8 cellular contexts compared by ENCODE assay signal in genomic region chr19:10566658-10567410, GRCh38. TPM values are rescaled to one million over a fixed set of nuclear protein-coding genes. Genes with fewer than 3 reads are reported as not detected.
DNase-seq lines count a peak whose midpoint lies in the region; ATAC-seq and TF ChIP-seq lines count a peak whose summit lies in the region.

No MANE protein-coding gene starts in this region.

- H2AK5ac ChIP-seq in mesendoderm (ENCODE audit: low read length): no peak overlapping the region

- H2BK15ac ChIP-seq in mesendoderm (replicated peaks; ENCODE audit: low read depth): no peak overlapping the region

- H3K79me1 ChIP-seq in mesendoderm (ENCODE audit: low read length): peaks cover 3% of the 10 kb centered on the region

- H3K4ac ChIP-seq in mesendoderm (ENCODE audit: low read depth, low read length): no peak overlapping the region

- H3K4me1 ChIP-seq in PC-3 (ENCODE audit: insufficient read depth, low read length): peaks cover 32% of the 10 kb centered on the region
- H3K4me1 ChIP-seq in thyroid gland: peaks cover 23 to 35% of the 10 kb centered on the region in 2 donors
- H3K4me1 ChIP-seq in mesendoderm (ENCODE audit: control insufficient read depth, low read depth, low read length): peaks cover 2% of the 10 kb centered on the region

- H3K4me3 Mint-ChIP-seq in mesothelial cell of epicardium: peak overlapping the region; percentile 87

- H3K36me3 ChIP-seq in PC-3 (ENCODE audit: low read depth, low read length): 0 out of 2 replicates have a peak, but pooled peaks cover under 1% of the 10 kb centered on the region
- H3K36me3 ChIP-seq in thyroid gland: no peaks in the 10 kb centered on the region
- no peaks in the 10 kb centered on the region for H3K36me3 ChIP-seq in mesendoderm (ENCODE audit: control insufficient read depth, insufficient read depth, low read length)

- H3K56ac ChIP-seq in mesendoderm (ENCODE audit: low read length): no peak overlapping the region

- H3K36me3 Mint-ChIP-seq in mesothelial cell of epicardium: no peaks in the 10 kb centered on the region

- no peaks in the 10 kb centered on the region for H3K27me3 ChIP-seq in PC-3 (ENCODE audit: low read length)
- no peaks in the 10 kb centered on the region for H3K27me3 ChIP-seq in thyroid gland
- no peaks in the 10 kb centered on the region for H3K27me3 ChIP-seq in mesendoderm (ENCODE audit: insufficient read depth, low read length, poor library complexity)

- no peak overlapping the region for H4K8ac ChIP-seq in mesendoderm (ENCODE audit: low read depth, low read length)

- H3F3A ChIP-seq in PC-3 (ENCODE audit: low read length, unreplicated experiment): no peaks in the 10 kb centered on the region

- H4K20me1 ChIP-seq in PC-3 (ENCODE audit: low read length): no peaks in the 10 kb centered on the region

- H3K79me2 ChIP-seq in PC-3 (ENCODE audit: low read length): peaks cover 29% of the 10 kb centered on the region
- peaks cover 3% of the 10 kb centered on the region for H3K79me2 ChIP-seq in mesendoderm (ENCODE audit: control insufficient read depth, insufficient read depth, low read length)

- H3K18ac ChIP-seq in mesendoderm (ENCODE audit: low read length): no peak overlapping the region

- no peaks in the 10 kb centered on the region for H3K9me3 ChIP-seq in PC-3 (ENCODE audit: low read length)
- H3K9me3 ChIP-seq in thyroid gland: no peaks in the 10 kb centered on the region

- TF ChIP-seq CTCF in PC-3 (conservative IDR thresholded peaks at IDR 0.05; ENCODE audit: low read depth, low read length) (no peak), mesothelial cell of epicardium (IDR thresholded peaks at IDR 0.05; ENCODE audit: unreplicated experiment) (no peak), thyroid gland (IDR thresholded peaks at IDR 0.05) (no peak)

- 50 to 64% (median 53%) methylated on average over 19 of the region's 19 CpGs for WGBS in adipose tissue, 3 donors
- WGBS in thyroid gland, 2 donors: 66 to 77% methylated on average over 15 to 16 of the region's 19 CpGs
- no CpG with 5 or more reads among the region's 19 CpGs for WGBS in mesendoderm (ENCODE audit: extremely low coverage, insufficient coverage, low lambda C conversion rate)

- H3K4me3 ChIP-seq in PC-3 (ENCODE audit: low read length): peak overlapping the region; percentile 79; the same call in 1 of the 2 replicates
- no peak overlapping the region for H3K4me3 ChIP-seq in thyroid gland (replicated peaks in 1 of 3)
- no peak overlapping the region for H3K4me3 ChIP-seq in mesendoderm (ENCODE audit: low read length)

- H3K4me2 ChIP-seq in PC-3 (ENCODE audit: low read length) (peak overlapping the region; percentile 96), mesendoderm (ENCODE audit: low read length) (no peak overlapping the region)

- BruUV-seq in PC-3 (replicated peaks; lab: Mats Ljungman, UMichigan): no TSS peak

- TF ChIP-seq POLR2A in GM19193 (IDR thresholded peaks at IDR 0.05; ENCODE audit: extremely low read depth, insufficient read depth, insufficient read length): peak; percentile 46
- no peak for TF ChIP-seq POLR2A in thyroid gland (IDR thresholded peaks at IDR 0.05)

- H3K27ac ChIP-seq in PC-3 (ENCODE audit: low read length): no peak overlapping the region
- peak overlapping the region; percentile 66 for H3K27ac ChIP-seq in adipose tissue (ENCODE audit: low read depth, low read length)
- peak overlapping the region; percentile 28 to 89 (median 69) for H3K27ac ChIP-seq in thyroid gland
- H3K27ac ChIP-seq in mesendoderm (ENCODE audit: low read depth, low read length): no peak overlapping the region

- H3K23ac ChIP-seq in mesendoderm (ENCODE audit: low read length): no peak overlapping the region

- no peaks in the 10 kb centered on the region for H3K9me3 Mint-ChIP-seq in mesothelial cell of epicardium

- no peak for ATAC-seq in PC-3
- ATAC-seq in HG02759 (IDR thresholded peaks at IDR 0.05; ENCODE audit: unreplicated experiment): no peak

- H4K5ac ChIP-seq in mesendoderm (ENCODE audit: low read length): no peak overlapping the region

- no peaks in the 10 kb centered on the region for H3K27me3 Mint-ChIP-seq in mesothelial cell of epicardium (ENCODE audit: low read depth)

- peak overlapping the region; percentile 54 for H3K27ac Mint-ChIP-seq in mesothelial cell of epicardium

- DNase-seq in PC-3 (no peak), mesothelial cell of epicardium (ENCODE audit: low spot score in 2 of 2, unreplicated experiment in 2 of 2) (no peak), thyroid gland (no peak), DMS79 (lab: John Stamatoyannopoulos, UW) (no peak), mesendoderm (no peak)

- H3K9me2 ChIP-seq in PC-3 (replicated peaks; ENCODE audit: low read length): no peaks in the 10 kb centered on the region

- H3K4me1 Mint-ChIP-seq in mesothelial cell of epicardium: peaks cover 38% of the 10 kb centered on the region

- POLR2A ChIA-PET in PC-3 (lab: Charles Lee; ENCODE audit: unreplicated experiment): interaction anchor here (0.6 kb wide), 3 partner anchors 12 to 284 kb away, joined by 3 to 4 read pairs (median 3); no protein-coding TSS in a partner anchor

- H3K9ac ChIP-seq in PC-3 (ENCODE audit: low read length) (no peak overlapping the region), mesendoderm (ENCODE audit: low read length) (no peak overlapping the region)

- CTCF ChIA-PET in PC-3 (lab: Charles Lee): no interaction called here

- H2AFZ ChIP-seq in PC-3 (ENCODE audit: low read length): no peak overlapping the region

- H2BK120ac ChIP-seq in mesendoderm (ENCODE audit: low read depth, low read length): no peak overlapping the region

- intact Hi-C loops in PC-3 (cut with micrococcal nuclease): no loop called here
- intact Hi-C loops in thyroid gland (cut with DNase I): loop anchor here (10.0 kb wide), 1 partner anchor 62 kb away; the partner anchor contains the start of gene KEAP1

- H2BK5ac ChIP-seq in mesendoderm (ENCODE audit: low read length): no peak overlapping the region

RNA-seq across cellular contexts. Expression of gene KRI1, which starts 1.0 kb away (rescaled TPM):
- total RNA-seq in PC-3 (2014; rRNA removed) (52.9 and 72.6 TPM in 2 replicates), mesothelial cell of epicardium (27.4 to 31.2 TPM (median 30.6 TPM) in 3 replicates), thyroid gland (10 to 100 TPM; 17.3 to 49.7 (median 28.2) TPM)
- polyA plus RNA-seq in adipose tissue: 10 to 100 TPM; 14.8 to 17.5 (median 15.2) TPM
- polyA plus RNA-seq in mesendoderm (2013, experiment 1 of 2): 32.6 TPM
- polyA plus RNA-seq in mesendoderm (2013, experiment 2 of 2): 31.2 TPM

RNA-seq across cellular contexts. Expression of gene CDKN2D, which starts 1.9 kb away (rescaled TPM):
- total RNA-seq in PC-3 (2014; rRNA removed) (17.1 and 22.5 TPM in 2 replicates), mesothelial cell of epicardium (2.6 to 3.1 TPM (median 2.7 TPM) in 3 replicates), thyroid gland (1 to 10 TPM; 2.0 to 8.2 (median 3.7) TPM)
- polyA plus RNA-seq in adipose tissue: 10 to 100 TPM in 2 of 3 donors, 1 to 10 TPM in 1; 6.3 to 24.3 (median 22.2) TPM
- 0.93 TPM for polyA plus RNA-seq in mesendoderm (2013, experiment 1 of 2)
- polyA plus RNA-seq in mesendoderm (2013, experiment 2 of 2): 1.1 TPM

RNA-seq across cellular contexts. Expression of gene AP1M2, which starts 20.3 kb away (rescaled TPM):
- 43.9 and 50.0 TPM in 2 replicates for total RNA-seq in PC-3 (2014; rRNA removed)
- 10 to 100 TPM in 1 of 3 donors, 1 to 10 TPM in 1, not detected in 1; 5.4 to 37.3 TPM for polyA plus RNA-seq in adipose tissue
- total RNA-seq in mesothelial cell of epicardium: 25.9 to 32.5 TPM (median 32.1 TPM) in 3 replicates
- total RNA-seq in thyroid gland: 100 to 1,000 TPM in 2 of 4 donors, 10 to 100 TPM in 2; 69.7 to 129 (median 102) TPM
- polyA plus RNA-seq in mesendoderm (2013, experiment 1 of 2): 50.3 TPM
- polyA plus RNA-seq in mesendoderm (2013, experiment 2 of 2): 50.0 TPM

RNA-seq across cellular contexts. Expression of gene ATG4D, which starts 23.1 kb away (rescaled TPM):
- total RNA-seq in PC-3 (2014; rRNA removed) (53.2 and 65.9 TPM in 2 replicates), mesothelial cell of epicardium (31.9 to 37.3 TPM (median 33.1 TPM) in 3 replicates), thyroid gland (10 to 100 TPM; 28.4 to 37.0 (median 31.3) TPM)
- polyA plus RNA-seq in adipose tissue: 10 to 100 TPM; 12.0 to 23.0 (median 21.5) TPM
- polyA plus RNA-seq in mesendoderm (2013, experiment 1 of 2): 23.0 TPM
- polyA plus RNA-seq in mesendoderm (2013, experiment 2 of 2): 23.3 TPM

RNA-seq across cellular contexts. Expression of gene S1PR5, which starts 49.6 kb away (rescaled TPM):
- total RNA-seq in PC-3 (2014; rRNA removed): 2.4 and 4.1 TPM in 2 replicates
- polyA plus RNA-seq in adipose tissue: under 1 TPM in 2 of 3 donors, not detected in 1; 0.12 to 0.20 TPM
- total RNA-seq in mesothelial cell of epicardium: 2.2 to 2.4 TPM (median 2.4 TPM) in 3 replicates
- total RNA-seq in thyroid gland: under 1 TPM in 3 of 4 donors, not detected in 1; 0.22 to 0.59 (median 0.27) TPM
- 2.4 TPM for polyA plus RNA-seq in mesendoderm (2013, experiment 1 of 2)
- polyA plus RNA-seq in mesendoderm (2013, experiment 2 of 2): 2.4 TPM

Comparison
In these comparisons a context has a peak if more than half of its experiments do, and no peak if none do; other contexts are left out.
1. H3K27ac ChIP-seq: peak in adipose tissue (single experiment) and thyroid gland (3 of 3); none in PC-3 (single experiment) and mesendoderm (single experiment).